ENCODE assay signal across 9 cellular contexts in the genomic region with DNA sequence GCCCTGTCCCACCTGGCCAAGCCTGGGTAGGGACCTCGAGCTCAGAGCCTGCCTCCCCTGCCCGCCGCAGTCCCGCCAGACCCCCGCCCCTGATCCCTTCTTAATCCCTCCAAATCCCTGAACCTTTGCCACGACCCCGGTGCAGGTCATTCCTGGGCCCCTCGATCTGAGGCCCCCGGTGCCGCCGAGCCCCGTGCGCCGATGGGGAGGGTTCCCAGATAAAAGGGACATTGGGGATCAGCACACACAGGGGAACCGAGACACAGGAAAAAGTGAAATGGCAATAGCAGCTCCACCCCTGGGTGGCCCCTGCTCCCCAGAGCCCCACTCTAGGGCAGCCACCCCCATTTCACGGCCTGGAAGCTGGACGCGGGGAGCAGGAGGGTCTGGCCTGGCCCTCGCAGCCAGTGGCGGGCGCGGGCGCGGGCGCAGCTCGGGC. TPM values are rescaled to one million over a fixed set of nuclear protein-coding genes. Genes with fewer than 3 reads are reported as not detected.
DNase-seq lines count a peak whose midpoint lies in the region; ATAC-seq and TF ChIP-seq lines count a peak whose summit lies in the region.
"Had no signal": no experiment of that assay in that cellular context is flagged by ENCODE, and none has a peak within 500 bp of the region (broad histone marks: within the 10 kb centered on the region; RNA-seq: fewer than 3 reads in every experiment).

No MANE protein-coding gene starts in this region.

- H3K9me2 ChIP-seq in DOHH2 (replicated peaks; ENCODE audit: control insufficient read depth, low read length): no peaks in the 10 kb centered on the region
- H3K9me2 ChIP-seq in OCI-LY7 (ENCODE audit: insufficient read depth, low read length): no peaks in the 10 kb centered on the region

- CTCF ChIA-PET in OCI-LY7 (lab: Charles Lee; ENCODE audit: unreplicated experiment): no interaction called here

- no TSS peak for BruUV-seq in OCI-LY7 (replicated peaks; lab: Mats Ljungman, UMichigan)

- TF ChIP-seq POLR2A in esophagus squamous epithelium (IDR thresholded peaks at IDR 0.05) (no peak), thyroid gland (IDR thresholded peaks at IDR 0.05) (no peak)

- peak overlapping the region; percentile 83 for H3K4me3 ChIP-seq in DOHH2 (ENCODE audit: low read length)
- H3K4me3 ChIP-seq in OCI-LY7 (ENCODE audit: low read depth, low read length, poor library complexity, severe bottlenecking): peak overlapping the region; percentile 69
- H3K4me3 ChIP-seq in esophagus squamous epithelium: peak overlapping the region; percentile 47 to 76 (median 66)
- peak overlapping the region; percentile 71 for H3K4me3 ChIP-seq in psoas muscle
- H3K4me3 ChIP-seq in thyroid gland (replicated peaks in 1 of 3): peak overlapping the region in 1 of 3 donors; percentile 51

- H3K9me3 ChIP-seq in DOHH2 (ENCODE audit: control insufficient read depth, insufficient read depth, low read length) (no peaks in the 10 kb centered on the region), OCI-LY7 (ENCODE audit: low read length) (no peaks in the 10 kb centered on the region), esophagus squamous epithelium (no peaks in the 10 kb centered on the region), psoas muscle (no peaks in the 10 kb centered on the region), thyroid gland (no peaks in the 10 kb centered on the region)

- no peak for DNase-seq in OCI-LY7 (ENCODE audit: low spot score)
- DNase-seq in esophagus squamous epithelium (lab: John Stamatoyannopoulos, UW): no peak
- DNase-seq in psoas muscle: no peak
- DNase-seq in AG08395 (ENCODE audit: low spot score): no peak
- DNase-seq in HCEC 1CT: no peak
- DNase-seq in thyroid gland: no peak

- 0 out of 2 replicates have a peak, but pooled peaks cover 5% of the 10 kb centered on the region for H4K20me1 ChIP-seq in DOHH2 (ENCODE audit: control insufficient read depth, insufficient read depth, low read depth, low read length)
- H4K20me1 ChIP-seq in OCI-LY7 (ENCODE audit: insufficient read depth, low read length): no peaks in the 10 kb centered on the region

- H3K27me3 ChIP-seq in DOHH2 (ENCODE audit: control insufficient read depth, low read length) (peaks cover 41% of the 10 kb centered on the region), esophagus squamous epithelium (peaks cover 0 to 57% (median 13%) of the 10 kb centered on the region in 4 donors), psoas muscle (ENCODE audit: insufficient read depth in 3 of 3, low read length in 2 of 3) (peaks cover 0 to 47% (median 31%) of the 10 kb centered on the region in 3 donors), thyroid gland (no peaks in the 10 kb centered on the region)

- peaks cover 16% of the 10 kb centered on the region for H3K4me1 ChIP-seq in DOHH2 (ENCODE audit: control insufficient read depth, low read length)
- peaks cover 3% of the 10 kb centered on the region for H3K4me1 ChIP-seq in OCI-LY7 (ENCODE audit: insufficient read depth, low read length, poor library complexity, severe bottlenecking)
- H3K4me1 ChIP-seq in esophagus squamous epithelium: peaks cover 30 to 55% (median 43%) of the 10 kb centered on the region in 3 donors
- peaks cover 6% of the 10 kb centered on the region for H3K4me1 ChIP-seq in psoas muscle
- H3K4me1 ChIP-seq in thyroid gland: peaks cover 14 to 38% of the 10 kb centered on the region in 2 donors

- ATAC-seq in psoas muscle: no peak
- ATAC-seq in GM21825 (IDR thresholded peaks at IDR 0.05; ENCODE audit: unreplicated experiment): no peak

- peak overlapping the region; percentile 88 for H3K4me2 ChIP-seq in DOHH2 (ENCODE audit: low read length)
- peak overlapping the region; percentile 79 for H3K4me2 ChIP-seq in OCI-LY7 (ENCODE audit: low read length)

- H3K27ac ChIP-seq in DOHH2 (ENCODE audit: low read depth, low read length) (no peak overlapping the region), OCI-LY7 (ENCODE audit: low read depth, low read length, poor library complexity, severe bottlenecking) (no peak overlapping the region), esophagus squamous epithelium (peak overlapping the region in 1 of 4 donors; percentile 74), psoas muscle (no peak overlapping the region), thyroid gland (no peak overlapping the region)

- POLR2A ChIA-PET in OCI-LY7 (lab: Charles Lee): interaction anchor here (0.6 kb wide), 1 partner anchor 808 kb away, joined by 3 read pairs; no protein-coding TSS in a partner anchor

- intact Hi-C loops in OCI-LY7 (cut with micrococcal nuclease; ENCODE audit: unreplicated experiment): no loop called here
- intact Hi-C loops in esophagus squamous epithelium (cut with DNase I): no loop called here
- intact Hi-C loops in psoas muscle (cut with DNase I): no loop called here
- intact Hi-C loops in thyroid gland (cut with DNase I): no loop called here

- H3K36me3 ChIP-seq in DOHH2 (ENCODE audit: control insufficient read depth, low read length) (no peaks in the 10 kb centered on the region), OCI-LY7 (ENCODE audit: insufficient read depth, low read length) (no peaks in the 10 kb centered on the region), esophagus squamous epithelium (no peaks in the 10 kb centered on the region), psoas muscle (ENCODE audit: insufficient read depth in 1 of 2, low read depth in 1 of 2) (no peaks in the 10 kb centered on the region), thyroid gland (no peaks in the 10 kb centered on the region)

- H3F3A ChIP-seq in DOHH2 (ENCODE audit: control insufficient read depth, insufficient read depth): 0 out of 2 replicates have a peak, but pooled peaks cover 3% of the 10 kb centered on the region

- no peak overlapping the region for H2AFZ ChIP-seq in OCI-LY7 (ENCODE audit: low read length)

- H3K79me2 ChIP-seq in DOHH2 (ENCODE audit: control insufficient read depth, low read length) (no peaks in the 10 kb centered on the region), OCI-LY7 (ENCODE audit: insufficient read depth, low read depth, low read length) (no peaks in the 10 kb centered on the region)

- TF ChIP-seq CTCF in DOHH2 (IDR thresholded peaks at IDR 0.05; ENCODE audit: low read depth, low read length, poor library complexity, severe bottlenecking) (no peak), OCI-LY7 (conservative IDR thresholded peaks at IDR 0.05; ENCODE audit: low read length) (no peak), esophagus squamous epithelium (IDR thresholded peaks at IDR 0.05) (peak in 1 of 6 experiments; percentile 90), psoas muscle (IDR thresholded peaks at IDR 0.05) (no peak), thyroid gland (IDR thresholded peaks at IDR 0.05) (no peak)

- WGBS in esophagus squamous epithelium, 2 donors: 17% methylated on average over 1 of the region's 26 CpGs; no CpG with 5 or more reads in 1 of the 2 donors
- WGBS in psoas muscle, 3 donors: 2 to 3% (median 2%) methylated on average over 21 to 26 of the region's 26 CpGs
- 3 to 5% methylated on average over 15 to 21 of the region's 26 CpGs for WGBS in thyroid gland, 2 donors

RNA-seq across cellular contexts. Expression of a gene that starts 1.3 kb away (rescaled TPM):
- total RNA-seq in OCI-LY7 (2014; rRNA removed; shearing (Covaris generic)): not detected in 2 replicates
- not detected in 2 replicates for total RNA-seq in OCI-LY7 (2022)
- 10 to 100 TPM; 10.6 to 27.0 (median 16.1) TPM for total RNA-seq in esophagus squamous epithelium
- not detected for total RNA-seq in psoas muscle
- under 1 TPM in 1 of 3 donors, not detected in 2; 0.05 TPM for polyA plus RNA-seq in psoas muscle
- total RNA-seq in thyroid gland: 1 to 10 TPM in 2 of 4 donors, under 1 TPM in 1, not detected in 1; 0.83 to 4.3 (median 2.5) TPM
- total RNA-seq: activated naive CD8-positive, alpha-beta T cell treated with anti-CD3 and anti-CD28 coated beads, Interleukin-2, amount 10 ng/mL, durations not matched to agents 7 days and 5 days had no signal
